9 cellular contexts compared by ENCODE assay signal in the genomic region with DNA sequence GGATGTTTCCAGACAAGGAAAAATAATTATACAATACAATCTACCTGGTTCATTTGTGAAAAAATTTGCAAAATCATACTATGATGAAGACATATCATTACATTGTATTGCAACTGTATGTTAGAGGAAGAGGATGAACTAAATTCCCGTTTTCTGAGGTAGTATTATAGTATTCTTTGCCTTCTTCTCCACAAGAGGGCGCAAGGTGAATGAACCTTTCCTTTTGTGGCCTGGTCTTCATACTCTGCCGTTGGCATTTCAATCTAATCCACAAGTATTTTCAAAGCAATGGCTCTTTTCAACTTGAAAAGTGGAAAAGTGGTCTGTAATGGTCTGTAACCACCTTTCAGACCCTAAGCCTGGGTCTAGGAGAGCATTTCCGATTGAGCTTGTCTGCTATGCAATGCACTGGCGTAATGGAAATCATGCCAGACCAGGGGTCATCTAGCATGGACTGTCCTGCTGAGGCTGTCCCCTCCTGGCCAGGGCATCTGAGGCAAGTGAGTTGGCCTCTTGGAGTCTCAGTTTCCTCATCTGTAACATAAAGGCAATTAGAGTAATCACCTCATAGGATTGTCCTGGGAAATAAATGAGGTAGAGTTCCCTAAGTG. TPM values are rescaled to one million over a fixed set of nuclear protein-coding genes. Genes with fewer than 3 reads are reported as not detected.
A peak's percentile ranks its signal among the peaks of the same experiment; 100 is the strongest.
DNase-seq lines count a peak whose midpoint lies in the region; ATAC-seq and TF ChIP-seq lines count a peak whose summit lies in the region.
"Had no signal": no experiment of that assay in that cellular context is flagged by ENCODE, and none has a peak within 500 bp of the region (broad histone marks: within the 10 kb centered on the region; RNA-seq: fewer than 3 reads in every experiment).

No MANE protein-coding gene starts in this region.

- H3K9me3 ChIP-seq in T-helper 17 cell (ENCODE audit: control insufficient read depth, low read length, poor library complexity, severe bottlenecking) (no peaks in the 10 kb centered on the region), lower lobe of right lung (no peaks in the 10 kb centered on the region), transverse colon (no peaks in the 10 kb centered on the region)

- in situ Hi-C loops in ACHN (cut with HindIII; ENCODE audit: low pct_ligation_motif_present, low pct_unique_long_range_greater_than_20kb, low sequenced_read_pairs) = no loop called here
- in situ Hi-C loops in transverse colon (cut with MboI; ENCODE audit: low pct_ligation_motif_present in 1 of 4, low pct_unique_long_range_greater_than_20kb in 1 of 4, low sequenced_read_pairs in 3 of 4) = no loop called here

- no peaks in the 10 kb centered on the region for H3K36me3 ChIP-seq in lower lobe of right lung
- H3K36me3 ChIP-seq in transverse colon = no peaks in the 10 kb centered on the region

- H3K36me3 Mint-ChIP-seq in T-helper 17 cell (ENCODE audit: low read depth) = peaks cover 2% of the 10 kb centered on the region
- H3K36me3 Mint-ChIP-seq: natural killer cell treated with Interleukin-12 subunit alpha and Interleukin-12 subunit beta and Interleukin-15 and Interleukin-18, amount 100 ng/mL, for 72 hours had no signal

- peaks cover 3% of the 10 kb centered on the region for H3K4me1 ChIP-seq in lower lobe of right lung
- peaks cover 0 to 39% (median 23%) of the 10 kb centered on the region in 4 donors for H3K4me1 ChIP-seq in transverse colon

- WGBS in transverse colon (ENCODE audit: low coverage in 1 of 2), 2 donors = 0 to 32% methylated on average over 3 to 5 of the region's 5 CpGs

- no peak overlapping the region for H3K27ac Mint-ChIP-seq in T-helper 17 cell
- H3K27ac Mint-ChIP-seq: natural killer cell treated with Interleukin-12 subunit alpha and Interleukin-12 subunit beta and Interleukin-15 and Interleukin-18, amount 100 ng/mL, for 72 hours had no signal

- no peak overlapping the region for H3K4me3 Mint-ChIP-seq in T-helper 17 cell
- H3K4me3 Mint-ChIP-seq: natural killer cell treated with Interleukin-12 subunit alpha and Interleukin-12 subunit beta and Interleukin-15 and Interleukin-18, amount 100 ng/mL, for 72 hours had no signal

- no peak for TF ChIP-seq POLR2A in transverse colon (IDR thresholded peaks at IDR 0.05)

- ATAC-seq in HG02884 (IDR thresholded peaks at IDR 0.05; ENCODE audit: unreplicated experiment) = peak; percentile 56
- peak; percentile 86 for ATAC-seq in T-helper 17 cell
- peak; percentile 83 to 92 for ATAC-seq in lower lobe of right lung

- TF ChIP-seq CTCF in GM12873 (IDR thresholded peaks at IDR 0.05; ENCODE audit: insufficient read depth, low read depth, low read length, missing control alignments) (peak; percentile 76), lower lobe of right lung (IDR thresholded peaks at IDR 0.05) (peak; percentile 76), transverse colon (IDR thresholded peaks at IDR 0.05) (peak; percentile 75 to 84 (median 77))

- TF ChIP-seq EP300 in transverse colon (IDR thresholded peaks at IDR 0.05; ENCODE audit: low read depth) = no peak

- H3K27ac ChIP-seq in lower lobe of right lung (no peak overlapping the region), transverse colon (peak overlapping the region in 3 of 4 donors; percentile 41 to 62 (median 54))

- H3K4me1 Mint-ChIP-seq in T-helper 17 cell = peaks cover 8% of the 10 kb centered on the region

- DNase-seq in ACHN = peak; percentile 66
- peak; percentile 18 for DNase-seq in NCI-H2081 treated with DMSO at 0.1 percent for 48 hours (lab: John Stamatoyannopoulos, UW)
- peak in 1 of 3 donors; percentile 28 for DNase-seq in T-helper 17 cell
- DNase-seq in dermis blood vessel endothelial cell = peak; percentile 87
- no peak for DNase-seq in lower lobe of right lung
- DNase-seq in transverse colon = peak; percentile 29

- H3K4me3 ChIP-seq in lower lobe of right lung (no peak overlapping the region), transverse colon (no peak overlapping the region)

- H3K27me3 ChIP-seq in lower lobe of right lung (ENCODE audit: low read depth) (no peaks in the 10 kb centered on the region), transverse colon (no peaks in the 10 kb centered on the region)

- intact Hi-C loops in lower lobe of right lung (cut with DNase I) = no loop called here
- intact Hi-C loops in transverse colon (cut with DNase I; ENCODE audit: low total_unique reads) = no loop called here

- H3K27me3 Mint-ChIP-seq in T-helper 17 cell = peaks cover 34% of the 10 kb centered on the region

RNA-seq across cellular contexts. Expression of a gene that starts 30.8 kb away (rescaled TPM):
- under 1 TPM; 0.26 to 0.30 TPM for total RNA-seq in T-helper 17 cell
- 0.51 and 0.79 TPM in 2 replicates for total RNA-seq in dermis blood vessel endothelial cell
- total RNA-seq in lower lobe of right lung = 4.4 TPM
- 10 to 100 TPM in 1 of 4 donors, 1 to 10 TPM in 2, not detected in 1; 2.7 to 11.6 (median 3.3) TPM for total RNA-seq in transverse colon
